In the genomic region with DNA sequence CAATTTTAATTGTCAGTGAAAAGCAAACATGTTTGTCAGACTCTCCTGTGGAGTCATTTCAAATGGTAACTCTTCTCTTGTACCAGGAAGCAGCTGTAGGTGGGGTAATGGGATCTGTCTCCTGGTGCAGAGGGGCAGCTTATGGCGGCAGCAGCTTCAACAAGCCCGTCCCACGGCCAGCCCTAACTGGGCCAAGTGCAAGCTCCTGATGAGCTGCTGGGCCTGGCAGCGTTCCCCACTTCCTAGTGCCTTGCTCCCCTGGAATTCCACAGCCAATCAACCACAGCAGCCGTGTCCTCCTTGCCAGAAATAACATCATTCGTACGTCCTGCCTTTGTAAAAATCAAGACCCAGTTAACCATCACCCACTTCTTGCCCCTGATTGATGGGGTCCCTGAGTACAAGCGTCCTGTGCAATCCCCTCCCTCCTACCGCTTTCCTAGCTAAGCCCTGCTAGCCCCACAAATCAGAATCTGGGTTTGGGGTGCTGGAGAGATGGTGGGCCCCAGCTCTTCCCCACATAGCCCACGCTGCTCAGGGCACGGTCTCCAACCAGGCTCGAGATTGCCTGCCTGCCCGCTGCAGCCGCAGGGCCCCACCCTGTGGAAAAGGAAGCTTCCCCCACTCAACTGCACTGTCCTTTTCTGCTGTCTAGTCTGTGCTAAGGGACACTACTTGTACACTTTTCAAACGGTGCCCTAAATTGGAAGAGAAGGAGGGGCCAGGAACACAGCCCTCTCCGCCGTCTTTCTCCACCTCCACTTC, we compare ENCODE assay signal across 9 cellular contexts.
DNase-seq lines count a peak whose midpoint lies in the region; ATAC-seq and FAIRE-seq lines count a peak whose summit lies in the region.
"Had no signal": no experiment of that assay in that cellular context is flagged by ENCODE, and none has a peak within 500 bp of the region (broad histone marks: within the 10 kb centered on the region; RNA-seq: fewer than 3 reads in every experiment).

No MANE protein-coding gene starts in this region.

- H3K27ac Mint-ChIP-seq in naive thymus-derived CD8-positive, alpha-beta T cell = peak overlapping the region in 8 of 10 donors; percentile 46 to 99 (median 96)

- DNase-seq in COR-L47 (lab: John Stamatoyannopoulos, UW) (peak; percentile 43), HK-2 (ENCODE audit: unreplicated experiment) (peak; percentile 9), dermis blood vessel endothelial cell (peak; percentile 87), frontal cortex (ENCODE audit: low spot score in 2 of 2) (no peak), globus pallidus (ENCODE audit: low spot score) (no peak)
- DNase-seq in naive thymus-derived CD8-positive, alpha-beta T cell = no peak
- DNase-seq: left lung, SHP77 treated with DMSO at 0.1 percent for 48 hours had no signal

- peak overlapping the region in 9 of 10 donors; percentile 90 to 98 (median 94) for H3K4me3 Mint-ChIP-seq in naive thymus-derived CD8-positive, alpha-beta T cell

- POLR2A ChIA-PET in naive thymus-derived CD8-positive, alpha-beta T cell (lab: Charles Lee) = interaction anchor here (0.7 to 2.6 kb wide), 3 partner anchors 15 to 66 kb away, joined by 3 to 18 read pairs (median 5); a partner anchor contains a TSS

- FAIRE-seq in frontal cortex (lab: Jason Lieb, UNC) = no peak

- peaks cover 0 to 3% (median 0%) of the 10 kb centered on the region in 5 donors for H3K27me3 Mint-ChIP-seq in naive thymus-derived CD8-positive, alpha-beta T cell

- peaks cover 6 to 22% (median 18%) of the 10 kb centered on the region in 4 donors for H3K4me1 Mint-ChIP-seq in naive thymus-derived CD8-positive, alpha-beta T cell

- no peaks in the 10 kb centered on the region for H3K9me3 Mint-ChIP-seq in naive thymus-derived CD8-positive, alpha-beta T cell

- no peak for ATAC-seq in naive thymus-derived CD8-positive, alpha-beta T cell
- ATAC-seq in GM18502 (IDR thresholded peaks at IDR 0.05; ENCODE audit: poor library complexity, unreplicated experiment) = no peak

- H3K36me3 Mint-ChIP-seq in naive thymus-derived CD8-positive, alpha-beta T cell = no peaks in the 10 kb centered on the region

Comparison
In these comparisons a context has a peak if more than half of its experiments do, and no peak if none do; other contexts are left out.
1. DNase-seq: peak in COR-L47 (single experiment), HK-2 (single experiment) and dermis blood vessel endothelial cell (single experiment); none in naive thymus-derived CD8-positive, alpha-beta T cell (0 of 10), frontal cortex (0 of 2) and globus pallidus (single experiment).